8 cellular contexts compared by ENCODE assay signal in genomic region chr4:136864580-136865185, GRCh38.
DNase-seq lines count a peak whose midpoint lies in the region; FAIRE-seq and TF ChIP-seq lines count a peak whose summit lies in the region.

No MANE protein-coding gene starts in this region.

- no peaks in the 10 kb centered on the region for H3F3A ChIP-seq in PC-9 (ENCODE audit: insufficient read depth, low read depth)

- H3K27me3 ChIP-seq in HAP-1 (ENCODE audit: low read depth) (no peaks in the 10 kb centered on the region), PC-9 (ENCODE audit: insufficient read depth, low read depth) (no peaks in the 10 kb centered on the region), dorsolateral prefrontal cortex (no peaks in the 10 kb centered on the region)

- no peaks in the 10 kb centered on the region for H3K79me2 ChIP-seq in PC-9 (ENCODE audit: low read depth)

- FAIRE-seq in A204.1 (lab: Jason Lieb, UNC), result peak; percentile 99

- no peaks in the 10 kb centered on the region for H4K20me1 ChIP-seq in PC-9 (ENCODE audit: insufficient read depth)

- POLR2A ChIA-PET in PC-9 (lab: Charles Lee; ENCODE audit: unreplicated experiment), result interaction anchor here (0.7 kb wide), 1 partner anchor 1001 kb away, joined by 6 read pairs; no protein-coding TSS in a partner anchor

- TF ChIP-seq CTCF in PC-9 (conservative IDR thresholded peaks at IDR 0.05) (peak; percentile 72), dorsolateral prefrontal cortex (IDR thresholded peaks at IDR 0.05 in 54 of 56, conservative IDR thresholded peaks at IDR 0.05 in 2 of 56; ENCODE audit: low read depth in 1 of 56, partially characterized antibody in 56 of 56) (peak; percentile 74 to 97 (median 85))

- H2AFZ ChIP-seq in PC-9, result no peak overlapping the region

- DNase-seq in GM04504 (ENCODE audit: low read depth) (peak; percentile 39), HAP-1 (ENCODE audit: low spot score in 2 of 2) (peak; percentile 69 to 80), Kasumi-1 (lab: John Stamatoyannopoulos, UW) (peak; percentile 85 to 86), PC-9 (peak in 1 of 2 experiments; percentile 25), dorsolateral prefrontal cortex (peak in 1 of 10 donors; percentile 22), midbrain (lab: John Stamatoyannopoulos, UW) (peak; percentile 84)
- DNase-seq in activated effector memory CD4-positive, alpha-beta T cell treated with Interleukin-2 at 50 U/mL for 16 hours, result no peak

- H3K36me3 ChIP-seq in HAP-1 (replicated peaks) (no peaks in the 10 kb centered on the region), PC-9 (ENCODE audit: low read depth) (no peaks in the 10 kb centered on the region)

- no peaks in the 10 kb centered on the region for H3K9me2 ChIP-seq in PC-9 (ENCODE audit: insufficient read depth)

- BruUV-seq in PC-9 (replicated peaks; lab: Mats Ljungman, UMichigan), result no TSS peak

- H3K4me3 ChIP-seq in HAP-1, result no peak overlapping the region
- no peak overlapping the region for H3K4me3 ChIP-seq in PC-9
- peak overlapping the region in 19 of 59 donors; percentile 3 to 40 (median 22) for H3K4me3 ChIP-seq in dorsolateral prefrontal cortex

- in situ Hi-C loops in HAP-1 (cut with MboI; ENCODE audit: low sequenced_read_pairs), result no loop called here

- H3K4me1 ChIP-seq in HAP-1 (peaks cover 6% of the 10 kb centered on the region), PC-9 (replicated peaks; ENCODE audit: insufficient read depth) (no peaks in the 10 kb centered on the region)

- CTCF ChIA-PET in PC-9 (lab: Charles Lee), result interaction anchor here (1.1 kb wide), 2 partner anchors 151 to 1817 kb away, joined by 3 read pairs; no protein-coding TSS in a partner anchor

- no peak overlapping the region for H3K4me2 ChIP-seq in PC-9

- intact Hi-C loops in PC-9 (cut with micrococcal nuclease; ENCODE audit: unreplicated experiment), result no loop called here
- intact Hi-C loops in dorsolateral prefrontal cortex (cut with DNase I), result loop anchor here in 1 of 2 donors (5.0 kb wide), 1 partner anchor 152 kb away; no protein-coding TSS in a partner anchor

- H3K9me3 ChIP-seq in HAP-1 (no peaks in the 10 kb centered on the region), PC-9 (ENCODE audit: insufficient read depth, low read depth) (no peaks in the 10 kb centered on the region)

- no peak overlapping the region for H3K27ac ChIP-seq in PC-9
- H3K27ac ChIP-seq in dorsolateral prefrontal cortex, result no peak overlapping the region
